8 cellular contexts compared by ENCODE assay signal in the genomic region with DNA sequence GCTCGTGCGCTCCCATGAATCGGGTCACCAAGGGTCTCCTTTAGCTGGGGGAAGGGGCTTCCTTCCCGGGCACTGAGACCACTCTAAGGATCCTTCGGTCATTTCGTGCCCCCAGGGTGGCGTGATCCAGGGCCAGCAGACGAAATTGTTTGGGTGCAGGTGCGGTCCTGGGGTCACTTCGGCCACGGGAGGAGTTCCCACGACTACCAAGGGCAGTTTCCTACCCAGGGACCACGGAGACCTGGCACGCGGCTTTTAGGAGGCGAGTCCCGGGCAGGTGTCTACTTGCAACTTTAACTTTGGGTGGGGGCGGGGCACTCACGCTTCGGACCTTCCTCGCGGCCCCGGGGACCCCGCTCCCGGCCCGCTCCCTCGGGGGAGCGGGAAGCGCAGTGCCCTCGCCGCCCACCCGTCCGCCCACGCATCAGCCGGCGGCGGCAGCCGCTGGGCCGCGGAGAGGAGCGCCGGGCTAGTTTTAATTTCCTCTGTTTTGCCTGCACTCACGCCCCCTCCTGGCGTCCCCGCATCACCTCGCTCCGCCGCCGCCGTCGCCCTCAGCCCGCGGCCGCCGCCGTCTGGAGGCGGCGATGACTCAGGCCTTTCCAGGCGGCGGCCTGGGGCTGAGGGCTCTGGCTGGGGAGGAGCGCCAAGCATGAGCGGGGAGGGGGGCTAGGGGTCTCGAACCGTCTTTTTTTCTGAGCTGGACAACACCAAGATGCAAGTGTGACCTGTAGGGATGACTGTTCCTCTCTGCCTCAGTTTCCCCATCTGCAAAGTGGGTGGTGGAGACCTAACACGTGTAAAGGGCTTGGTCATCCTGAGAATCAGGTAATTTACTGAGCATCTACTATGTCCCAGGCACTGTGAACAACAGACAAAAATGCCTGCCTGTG. TPM values are rescaled to one million over a fixed set of nuclear protein-coding genes. Genes with fewer than 3 reads are reported as not detected.
A peak's percentile ranks its signal among the peaks of the same experiment; 100 is the strongest.
DNase-seq lines count a peak whose midpoint lies in the region; ATAC-seq, FAIRE-seq and TF ChIP-seq lines count a peak whose summit lies in the region.

No MANE protein-coding gene starts in this region.

- no peaks in the 10 kb centered on the region for H3K36me3 Mint-ChIP-seq in activated B cell treated with CpG ODN at 0.5 μM for 24 hours (ENCODE audit: low read depth)

- H3K27me3 ChIP-seq in AG04450 (ENCODE audit: control insufficient read depth, insufficient read depth, low read length) (peaks cover 20% of the 10 kb centered on the region), bronchial epithelial cell (ENCODE audit: control insufficient read depth, insufficient read depth, low read length) (peaks cover 2% of the 10 kb centered on the region), kidney epithelial cell (ENCODE audit: control insufficient read depth, insufficient read depth, low read length) (peaks cover 26% of the 10 kb centered on the region)

- peak overlapping the region; percentile 39 for H3K27ac ChIP-seq in AG04450 (ENCODE audit: low read depth, low read length)

- intact Hi-C loops in activated B cell treated with CpG ODN at 0.5 μM for 24 hours (cut with micrococcal nuclease), result loop anchor here (10.0 kb wide), 1 partner anchor 290 kb away; the partner anchor contains the start of gene ZNF561

- H3K4me1 Mint-ChIP-seq in activated B cell treated with CpG ODN at 0.5 μM for 24 hours, result peaks cover 12% of the 10 kb centered on the region

- H3K4me3 ChIP-seq in AG04450 (ENCODE audit: low read depth, low read length) (peak overlapping the region; percentile 57), bronchial epithelial cell (ENCODE audit: low read depth, low read length) (peak overlapping the region; percentile 33), kidney epithelial cell (ENCODE audit: low read depth, low read length) (peak overlapping the region; percentile 39)

- ATAC-seq in activated B cell treated with CpG ODN at 0.5 μM for 24 hours (ENCODE audit: low read depth), result peak; percentile 84
- ATAC-seq in GM19397 (IDR thresholded peaks at IDR 0.05; ENCODE audit: unreplicated experiment), result no peak

- CTCF ChIA-PET in AG04450 (lab: Charles Lee) (interaction anchor here (0.6 to 0.7 kb wide), 4 partner anchors 75 to 273 kb away, joined by 3 to 7 read pairs (median 4); partner anchors contain the start of gene UBL5), activated B cell treated with CpG ODN at 0.5 μM for 24 hours (lab: Charles Lee) (no interaction called here)

- H3K27ac Mint-ChIP-seq in activated B cell treated with CpG ODN at 0.5 μM for 24 hours, result no peak overlapping the region

- no peaks in the 10 kb centered on the region for H3K9me3 Mint-ChIP-seq in activated B cell treated with CpG ODN at 0.5 μM for 24 hours

- TF ChIP-seq CTCF in AG04450 (IDR thresholded peaks at IDR 0.05; ENCODE audit: low read depth, low read length), result peak; percentile 56
- TF ChIP-seq CTCF in activated B cell treated with CpG ODN at 0.5 μM for 24 hours (IDR thresholded peaks at IDR 0.05), result no peak
- peak; percentile 72 for TF ChIP-seq CTCF in bronchial epithelial cell (IDR thresholded peaks at IDR 0.05; ENCODE audit: insufficient read depth, low read length, severe bottlenecking)
- TF ChIP-seq CTCF in kidney epithelial cell (IDR thresholded peaks at IDR 0.05; ENCODE audit: insufficient read depth, low read length, poor library complexity, severe bottlenecking), result peak; percentile 35

- peak; percentile 33 for DNase-seq in AG04450 (ENCODE audit: low read depth, low spot score)
- peak; percentile 77 for DNase-seq in GM19238 (ENCODE audit: insufficient read length, low spot score)
- peak; percentile 74 for DNase-seq in NCI-H2171 (lab: John Stamatoyannopoulos, UW)
- DNase-seq in activated B cell treated with CpG ODN at 0.5 μM for 24 hours, result peak; percentile 35
- peak; percentile 58 for DNase-seq in bronchial epithelial cell (ENCODE audit: low read depth)
- no peak for DNase-seq in kidney epithelial cell (ENCODE audit: low read depth)
- DNase-seq in stimulated activated CD4-positive, alpha-beta T cell treated with anti-CD3 and anti-CD28 coated beads, Interleukin-1b, Interleukin-23, amount 100 ng/mL, for 1 hour (ENCODE audit: low read depth in 2 of 2), result peak; percentile 67 to 68

- H3K36me3 ChIP-seq in bronchial epithelial cell (ENCODE audit: control insufficient read depth, insufficient read depth, low read length) (no peaks in the 10 kb centered on the region), kidney epithelial cell (ENCODE audit: control insufficient read depth, insufficient read depth, low read length) (no peaks in the 10 kb centered on the region)

- POLR2A ChIA-PET in AG04450 (lab: Yijun Ruan, JAX), result no interaction called here
- POLR2A ChIA-PET in activated B cell treated with CpG ODN at 0.5 μM for 24 hours (lab: Charles Lee), result interaction anchor here (0.5 to 0.6 kb wide), 2 partner anchors 52 to 187 kb away, joined by 3 read pairs; no protein-coding TSS in a partner anchor

- no peak overlapping the region for H3K4me3 Mint-ChIP-seq in activated B cell treated with CpG ODN at 0.5 μM for 24 hours

- peaks cover 35% of the 10 kb centered on the region for H3K27me3 Mint-ChIP-seq in activated B cell treated with CpG ODN at 0.5 μM for 24 hours

- no peaks in the 10 kb centered on the region for H3K9me3 ChIP-seq in AG04450 (ENCODE audit: control insufficient read depth, insufficient read depth, low read length)

- no peak for FAIRE-seq in bronchial epithelial cell (lab: Jason Lieb, UNC)

RNA-seq across cellular contexts. Expression of gene OLFM2, which starts 21.8 kb away (rescaled TPM):
- 4.8 and 6.8 TPM in 2 replicates for polyA plus RNA-seq in AG04450 (2011; rRNA removed)
- polyA minus RNA-seq in AG04450 (2011; rRNA and poly(A)+ RNA removed), result 3.8 and 5.3 TPM in 2 replicates
- total RNA-seq in activated B cell treated with CpG ODN at 0.5 μM for 24 hours (not detected in 2 replicates), bronchial epithelial cell (under 0.01 and 4.4 TPM in 2 replicates), kidney epithelial cell (15.8 and 18.0 TPM in 2 replicates)
